Comparison of ENCODE assay signal across 8 cellular contexts in genomic region chr5:74631088-74631960, GRCh38. TPM values are rescaled to one million over a fixed set of nuclear protein-coding genes. Genes with fewer than 3 reads are reported as not detected.
DNase-seq lines count a peak whose midpoint lies in the region; ATAC-seq and TF ChIP-seq lines count a peak whose summit lies in the region.

No MANE protein-coding gene starts in this region.

- CTCF ChIA-PET in A673 (lab: Charles Lee): no interaction called here

- POLR2A ChIA-PET in A673 (lab: Charles Lee; ENCODE audit: low non-redundant PET): interaction anchor here (0.5 to 0.7 kb wide), 2 partner anchors 244 to 517 kb away, joined by 3 to 4 read pairs; no protein-coding TSS in a partner anchor

- intact Hi-C loops in A673 (cut with micrococcal nuclease; ENCODE audit: unreplicated experiment): loop anchor here (1.0 kb wide), 1 partner anchor 88 kb away; no protein-coding TSS in a partner anchor
- intact Hi-C loops in dorsolateral prefrontal cortex (cut with DNase I): loop anchor here (10.0 kb wide), 2 partner anchors 227 to 417 kb away; no protein-coding TSS in a partner anchor

- peak overlapping the region; percentile 58 for H3K27ac Mint-ChIP-seq in nephron progenitor cell

- peaks cover 31% of the 10 kb centered on the region for H3K4me1 ChIP-seq in A673 (ENCODE audit: insufficient read depth, low read length, poor library complexity, severe bottlenecking)

- H3K27me3 Mint-ChIP-seq in nephron progenitor cell (ENCODE audit: low read depth, poor library complexity): no peaks in the 10 kb centered on the region

- peaks cover 98% of the 10 kb centered on the region for H3K36me3 Mint-ChIP-seq in nephron progenitor cell (ENCODE audit: low read depth)

- no peaks in the 10 kb centered on the region for H3K36me3 ChIP-seq in A673 (ENCODE audit: insufficient read depth, low read length, poor library complexity, severe bottlenecking)

- peak overlapping the region; percentile 66 for H3K4me3 Mint-ChIP-seq in nephron progenitor cell

- H3K27ac ChIP-seq in A673 (ENCODE audit: low read depth, low read length, poor library complexity, severe bottlenecking) (peak overlapping the region; percentile 56), dorsolateral prefrontal cortex (peak overlapping the region in 40 of 59 donors; percentile 5 to 77 (median 44))

- no peak for TF ChIP-seq CTCF in A673 (conservative IDR thresholded peaks at IDR 0.05; ENCODE audit: low read depth, low read length)
- no peak for TF ChIP-seq CTCF in dorsolateral prefrontal cortex (IDR thresholded peaks at IDR 0.05 in 54 of 56, conservative IDR thresholded peaks at IDR 0.05 in 2 of 56; ENCODE audit: low read depth in 1 of 56, partially characterized antibody in 56 of 56)
- no peak for TF ChIP-seq CTCF in nephron progenitor cell (IDR thresholded peaks at IDR 0.05)

- H3K27me3 ChIP-seq in A673 (replicated peaks; ENCODE audit: insufficient read depth, low read depth, low read length, poor library complexity): no peaks in the 10 kb centered on the region
- H3K27me3 ChIP-seq in dorsolateral prefrontal cortex: no peaks in the 10 kb centered on the region

- H3K9me3 Mint-ChIP-seq in nephron progenitor cell: no peaks in the 10 kb centered on the region

- BruUV-seq in A673 (replicated peaks; lab: Mats Ljungman, UMichigan): no TSS peak

- ATAC-seq in GM18868 (IDR thresholded peaks at IDR 0.05; ENCODE audit: unreplicated experiment) (peak; percentile 83), HG03025 (IDR thresholded peaks at IDR 0.05; ENCODE audit: low FRiP score, unreplicated experiment) (peak; percentile 94)

- peak; percentile 62 for DNase-seq in A673 (ENCODE audit: low spot score)
- DNase-seq in OCI-M1 (lab: John Stamatoyannopoulos, UW): peak; percentile 80
- DNase-seq in dorsolateral prefrontal cortex: no peak
- no peak for DNase-seq in nephron progenitor cell
- DNase-seq in amygdala (lab: John Stamatoyannopoulos, UW): no peak
- no peak for DNase-seq in activated effector memory CD4-positive, alpha-beta T cell treated with anti-CD3 and anti-CD28 coated beads, Interleukin-2, amount 50 U/mL, for 16 hours

- H3K4me3 ChIP-seq in A673 (ENCODE audit: low read depth, low read length, poor library complexity, severe bottlenecking): no peak overlapping the region
- peak overlapping the region in 44 of 59 donors; percentile 7 to 93 (median 38) for H3K4me3 ChIP-seq in dorsolateral prefrontal cortex

- no peaks in the 10 kb centered on the region for H3K9me3 ChIP-seq in A673 (ENCODE audit: low read depth, low read length, poor library complexity, severe bottlenecking)

- peaks cover 84% of the 10 kb centered on the region for H3K4me1 Mint-ChIP-seq in nephron progenitor cell

RNA-seq across cellular contexts. Expression of gene ENC1, which starts 9.2 kb away (rescaled TPM):
- 6.3 and 7.9 TPM in 2 replicates for total RNA-seq in A673 (2021)
- total RNA-seq in dorsolateral prefrontal cortex: 1,000 to 10,000 TPM in 1 of 120 experiments, 100 to 1,000 TPM in 119; 140 to 1,050 (median 576) TPM

RNA-seq across cellular contexts. Expression of gene HEXB, which starts 53.7 kb away (rescaled TPM):
- total RNA-seq in A673 (2021): 65.3 TPM in 2 replicates
- total RNA-seq in dorsolateral prefrontal cortex: 10 to 100 TPM; 30.9 to 75.5 (median 53.2) TPM

Comparison
In these comparisons a context has a peak if more than half of its experiments do, and no peak if none do; other contexts are left out.
1. DNase-seq: peak in A673 (single experiment) and OCI-M1 (single experiment); none in dorsolateral prefrontal cortex (0 of 10), nephron progenitor cell (single experiment), amygdala (0 of 56) and activated effector memory CD4-positive, alpha-beta T cell treated with anti-CD3 and anti-CD28 coated beads, Interleukin-2, amount 50 U/mL, for 16 hours (single experiment).
2. RNA of gene ENC1, which starts 9.2 kb away (total RNA-seq): 140 to 1,050 TPM in dorsolateral prefrontal cortex; 6.3 to 7.9 TPM in A673; every median in the first group is over 10 times any median in the second.